ENCODE assay signal across 21 cellular contexts in the genomic region with DNA sequence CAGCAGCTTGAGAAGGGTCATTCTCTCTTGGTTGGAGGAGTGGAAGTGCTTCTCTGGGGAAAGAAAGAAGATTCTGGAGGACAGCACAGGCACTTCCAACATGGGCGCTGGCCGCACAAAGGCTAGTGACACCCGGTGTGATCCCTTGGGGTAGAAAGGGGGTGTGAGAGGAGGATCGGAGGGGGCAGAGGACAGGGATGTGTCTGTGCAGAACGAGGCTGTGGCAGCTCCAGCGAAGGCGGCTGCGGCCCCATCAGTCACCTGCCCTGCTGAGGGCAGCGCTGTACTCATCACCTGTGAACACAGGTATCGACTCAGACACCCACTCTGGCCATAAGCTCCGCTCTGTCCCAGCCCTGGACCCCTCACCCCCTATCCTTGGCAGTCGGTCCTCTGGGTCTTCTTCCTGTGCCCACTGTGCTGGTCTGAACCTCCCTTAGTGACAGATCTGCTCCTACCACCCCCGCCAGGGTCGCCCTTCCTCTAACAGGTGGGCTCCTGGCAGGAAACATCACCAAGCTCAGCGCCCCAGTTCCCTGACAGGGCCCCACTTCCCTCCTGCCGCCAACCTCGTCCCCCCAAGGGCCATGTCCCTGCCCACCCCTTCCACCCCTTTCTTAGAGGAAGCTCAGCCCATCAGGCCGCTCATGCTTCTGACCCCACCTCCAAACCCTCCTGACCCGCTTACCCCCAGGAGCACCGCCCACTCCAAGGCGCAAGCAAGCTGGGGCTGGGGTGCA. TPM values are rescaled to one million over a fixed set of nuclear protein-coding genes. Genes with fewer than 3 reads are reported as not detected.
DNase-seq lines count a peak whose midpoint lies in the region; ATAC-seq, FAIRE-seq and TF ChIP-seq lines count a peak whose summit lies in the region.
"Had no signal": no experiment of that assay in that cellular context is flagged by ENCODE, and none has a peak within 500 bp of the region (broad histone marks: within the 10 kb centered on the region; RNA-seq: fewer than 3 reads in every experiment).

No MANE protein-coding gene starts in this region.

- CTCF ChIA-PET in RWPE1 (lab: Yijun Ruan, JAX): interaction anchor here (0.6 to 0.8 kb wide), 2 partner anchors 8 to 198 kb away, joined by 3 read pairs; no protein-coding TSS in a partner anchor

- peak overlapping the region; percentile 82 for H3K27ac Mint-ChIP-seq in stimulated activated memory B cell treated with anti-CD40 and anti-IgM and Interleukin-4, amounts not matched to agents 10 μg/mL and 1 μg/mL and 100 μg/mL, for 72 hours

- no peak for TF ChIP-seq CTCF in RWPE1 (conservative IDR thresholded peaks at IDR 0.05; ENCODE audit: low read depth)

- H3K4me1 Mint-ChIP-seq in stimulated activated memory B cell treated with anti-CD40 and anti-IgM and Interleukin-4, amounts not matched to agents 10 μg/mL and 1 μg/mL and 100 μg/mL, for 72 hours: peaks cover 82% of the 10 kb centered on the region

- peak overlapping the region; percentile 54 for H3K4me3 Mint-ChIP-seq in stimulated activated memory B cell treated with anti-CD40 and anti-IgM and Interleukin-4, amounts not matched to agents 10 μg/mL and 1 μg/mL and 100 μg/mL, for 72 hours
- H3K4me3 Mint-ChIP-seq: T-cell had no signal

- no peaks in the 10 kb centered on the region for H3K27me3 Mint-ChIP-seq in stimulated activated memory B cell treated with anti-CD40 and anti-IgM and Interleukin-4, amounts not matched to agents 10 μg/mL and 1 μg/mL and 100 μg/mL, for 72 hours

- peak overlapping the region; percentile 61 for H3K27ac ChIP-seq in RWPE1
- H3K27ac ChIP-seq: hepatocyte had no signal

- no peaks in the 10 kb centered on the region for H3K36me3 Mint-ChIP-seq in stimulated activated memory B cell treated with anti-CD40 and anti-IgM and Interleukin-4, amounts not matched to agents 10 μg/mL and 1 μg/mL and 100 μg/mL, for 72 hours
- H3K36me3 Mint-ChIP-seq: naive B cell, T-cell had no signal

- ATAC-seq in left cardiac atrium (no peak), HG03095 (IDR thresholded peaks at IDR 0.05; ENCODE audit: unreplicated experiment) (no peak)
- ATAC-seq in stimulated activated memory B cell treated with anti-CD40 and anti-IgM and Interleukin-4, amounts not matched to agents 10 μg/mL and 1 μg/mL and 100 μg/mL, for 72 hours: no peak
- ATAC-seq: stimulated activated naive B cell treated with anti-CD40 and anti-IgM and Interleukin-4, amounts not matched to agents 10 μg/mL and 1 μg/mL and 100 μg/mL, for 72 hours; T-cell had no signal

- intact Hi-C loops in left cardiac atrium (cut with DNase I): no loop called here

- peak; percentile 46 for FAIRE-seq in GM18507 (lab: Jason Lieb, UNC)

- H3K9me3 Mint-ChIP-seq in stimulated activated memory B cell treated with anti-CD40 and anti-IgM and Interleukin-4, amounts not matched to agents 10 μg/mL and 1 μg/mL and 100 μg/mL, for 72 hours: no peaks in the 10 kb centered on the region
- H3K9me3 Mint-ChIP-seq: naive B cell; stimulated activated naive B cell treated with anti-CD40 and anti-IgM and Interleukin-4, amounts not matched to agents 10 μg/mL and 1 μg/mL and 100 μg/mL, for 72 hours; T-cell had no signal

- POLR2A ChIA-PET in RWPE1 (lab: Yijun Ruan, JAX; ENCODE audit: low non-redundant PET): interaction anchor here (0.8 kb wide), 1 partner anchor 20 kb away, joined by 5 read pairs; the partner anchor contains the start of gene TP73

- DNase-seq in GM18507 (ENCODE audit: extremely low spot score, insufficient read length, low read depth): no peak
- no peak for DNase-seq in RWPE1 (ENCODE audit: low spot score)
- peak; percentile 16 for DNase-seq in left cardiac atrium
- DNase-seq in GM19240 (ENCODE audit: insufficient read length, low spot score): no peak
- no peak for DNase-seq in NCI-H1092 treated with DMSO at 0.1 percent for 48 hours (lab: John Stamatoyannopoulos, UW)
- DNase-seq: activated CD4-positive, alpha-beta T cell treated with anti-CD3 and anti-CD28 coated beads for 48 hours; activated CD8-positive, alpha-beta memory T cell treated with anti-CD3 and anti-CD28 coated beads, Interleukin-2, amount 50 U/mL, for 48 hours; activated effector memory CD4-positive, alpha-beta T cell treated with Interleukin-2 at 50 U/mL for 16 hours; dermis blood vessel endothelial cell; DMS79; foreskin fibroblast; mammary epithelial cell; naive B cell; NCI-H1436; NCI-H526; SHP77 treated with DMSO at 0.1 percent for 48 hours; stimulated activated naive B cell treated with anti-CD40 and anti-IgM and Interleukin-4, amounts not matched to agents 10 μg/mL and 1 μg/mL and 100 μg/mL, for 72 hours; T-cell had no signal

RNA-seq across cellular contexts. Expression of gene TP73, which starts 20.1 kb away (rescaled TPM):
- total RNA-seq in left cardiac atrium: under 1 TPM in 1 of 2 donors, not detected in 1; 0.06 TPM
- total RNA-seq: dermis blood vessel endothelial cell had no signal

RNA-seq across cellular contexts. Expression of gene WRAP73, which starts 22.5 kb away (rescaled TPM):
- total RNA-seq in left cardiac atrium: 10 to 100 TPM; 11.3 to 11.8 TPM

RNA-seq across cellular contexts. Expression of gene TPRG1L, which starts 47.6 kb away (rescaled TPM):
- 10 to 100 TPM; 41.3 to 42.6 TPM for total RNA-seq in left cardiac atrium
